8 cellular contexts compared by ENCODE assay signal in the genomic region with DNA sequence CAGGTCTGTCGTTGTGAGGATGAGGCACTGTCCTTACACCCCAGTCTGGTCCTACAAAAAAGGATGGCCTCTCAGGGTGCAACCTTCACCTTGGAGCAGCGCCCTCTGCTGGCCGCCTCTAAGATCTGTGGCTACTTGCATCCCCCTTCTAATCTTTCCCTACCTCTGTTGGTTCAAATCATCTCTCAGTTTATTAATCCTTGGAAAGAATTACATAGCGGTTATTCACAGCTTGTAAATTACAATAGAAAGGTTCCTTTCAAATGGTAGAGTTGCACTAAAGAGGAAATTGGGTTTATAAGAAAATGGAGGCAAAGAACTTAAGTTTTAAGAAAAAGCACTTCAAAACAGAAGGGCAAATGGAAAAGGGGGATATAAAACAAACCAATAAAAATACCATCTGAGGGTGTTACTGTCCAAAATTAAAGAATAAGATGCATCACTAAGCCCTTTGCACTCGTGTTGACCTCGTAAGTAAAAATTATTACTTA.
DNase-seq lines count a peak whose midpoint lies in the region; ATAC-seq and TF ChIP-seq lines count a peak whose summit lies in the region.
"Not testable (repeated sequence)": the region's sequence is repeated elsewhere in the genome, so short reads cannot be mapped to it uniquely, and the experiment has no call there.

No MANE protein-coding gene starts in this region.

- not testable (repeated sequence) for H3K4me1 Mint-ChIP-seq in activated CD8-positive, alpha-beta T cell treated with anti-CD3 and anti-CD28 coated beads, Interleukin-2, amount 10 ng/mL, durations not matched to agents 7 days and 5 days (ENCODE audit: low read depth); nephron progenitor cell

- H3K27me3 ChIP-seq in heart left ventricle = not testable (repeated sequence)

- H3K9me3 ChIP-seq in heart left ventricle = not testable (repeated sequence)

- WGBS in heart left ventricle, 4 donors = 8 to 12% (median 11%) methylated on average over 5 to 6 of the region's 6 CpGs

- TF ChIP-seq CTCF in AG10803 (conservative IDR thresholded peaks at IDR 0.05; ENCODE audit: low read length) = peak; percentile 71
- peak in 11 of 12 donors; percentile 42 to 77 (median 68) for TF ChIP-seq CTCF in heart left ventricle (IDR thresholded peaks at IDR 0.05)
- TF ChIP-seq CTCF in nephron progenitor cell (IDR thresholded peaks at IDR 0.05) = peak; percentile 59

- H3K4me3 ChIP-seq in AG10803 (ENCODE audit: low read length); heart left ventricle: not testable (repeated sequence)

- not testable (repeated sequence) for H3K9me3 Mint-ChIP-seq in activated CD8-positive, alpha-beta T cell treated with anti-CD3 and anti-CD28 coated beads, Interleukin-2, amount 10 ng/mL, durations not matched to agents 7 days and 5 days (ENCODE audit: insufficient read depth); nephron progenitor cell

- not testable (repeated sequence) for H3K36me3 ChIP-seq in heart left ventricle

- ATAC-seq in GM19397 (IDR thresholded peaks at IDR 0.05; ENCODE audit: unreplicated experiment) = peak; percentile 68
- ATAC-seq in activated CD8-positive, alpha-beta T cell treated with anti-CD3 and anti-CD28 coated beads, Interleukin-2, amount 10 ng/mL, durations not matched to agents 7 days and 5 days = peak; percentile 94
- ATAC-seq in heart left ventricle = peak in 3 of 4 donors; percentile 58 to 76 (median 70)

- POLR2A ChIA-PET in activated CD8-positive, alpha-beta T cell treated with anti-CD3 and anti-CD28 coated beads, Interleukin-2, amount 10 ng/mL, durations not matched to agents 7 days and 5 days (lab: Charles Lee) = not testable (repeated sequence)

- not testable (repeated sequence) for H3K27ac Mint-ChIP-seq in activated CD8-positive, alpha-beta T cell treated with anti-CD3 and anti-CD28 coated beads, Interleukin-2, amount 10 ng/mL, durations not matched to agents 7 days and 5 days; nephron progenitor cell

- intact Hi-C loops in heart left ventricle (cut with DNase I) = loop anchor here in 1 of 10 donors (2.0 kb wide), 1 partner anchor 656 kb away; no protein-coding TSS in a partner anchor

- CTCF ChIA-PET in activated CD8-positive, alpha-beta T cell treated with anti-CD3 and anti-CD28 coated beads, Interleukin-2, amount 10 ng/mL, durations not matched to agents 7 days and 5 days (lab: Charles Lee) = interaction anchor here (1.0 kb wide), 1 partner anchor 167 kb away, joined by 3 read pairs; no protein-coding TSS in a partner anchor

- H3K27ac ChIP-seq in heart left ventricle = not testable (repeated sequence)

- not testable (repeated sequence) for TF ChIP-seq POLR2A in heart left ventricle (IDR thresholded peaks at IDR 0.05)

- in situ Hi-C loops in T47D (cut with HindIII; ENCODE audit: low pct_unique_long_range_greater_than_20kb, low sequenced_read_pairs) = not testable (repeated sequence)

- H3K4me3 Mint-ChIP-seq in activated CD8-positive, alpha-beta T cell treated with anti-CD3 and anti-CD28 coated beads, Interleukin-2, amount 10 ng/mL, durations not matched to agents 7 days and 5 days; nephron progenitor cell: not testable (repeated sequence)

- not testable (repeated sequence) for H3K36me3 Mint-ChIP-seq in activated CD8-positive, alpha-beta T cell treated with anti-CD3 and anti-CD28 coated beads, Interleukin-2, amount 10 ng/mL, durations not matched to agents 7 days and 5 days (ENCODE audit: low read depth)
- peaks cover 17% of the 10 kb centered on the region for H3K36me3 Mint-ChIP-seq in nephron progenitor cell (ENCODE audit: low read depth)

- not testable (repeated sequence) for H3K4me1 ChIP-seq in heart left ventricle

- H3K27me3 Mint-ChIP-seq in activated CD8-positive, alpha-beta T cell treated with anti-CD3 and anti-CD28 coated beads, Interleukin-2, amount 10 ng/mL, durations not matched to agents 7 days and 5 days (ENCODE audit: low read depth) = peaks cover 16% of the 10 kb centered on the region
- H3K27me3 Mint-ChIP-seq in nephron progenitor cell (ENCODE audit: low read depth, poor library complexity) = peaks cover 29% of the 10 kb centered on the region

- DNase-seq in AG10803 (ENCODE audit: low read depth) = peak; percentile 51
- peak; percentile 66 for DNase-seq in NCI-H460 (ENCODE audit: extremely low read depth, low read depth)
- DNase-seq in activated CD8-positive, alpha-beta T cell treated with anti-CD3 and anti-CD28 coated beads, Interleukin-2, amount 10 ng/mL, durations not matched to agents 7 days and 5 days = peak; percentile 88
- peak; percentile 71 to 84 for DNase-seq in T47D (ENCODE audit: low read depth in 1 of 2, low spot score in 1 of 2)
- peak in 4 of 5 donors; percentile 47 to 88 (median 62) for DNase-seq in heart left ventricle
- DNase-seq in nephron progenitor cell = peak; percentile 70
- DNase-seq in stimulated activated CD4-positive, alpha-beta T cell treated with anti-CD3 and anti-CD28 coated beads, TNF-alpha, amount 100 ng/mL, for 48 hours (ENCODE audit: low read depth in 3 of 3) = peak; percentile 49 to 73 (median 64)
